ENCODE assay signal across 20 cellular contexts in genomic region chr9:133304158-133304470, GRCh38. TPM values are rescaled to one million over a fixed set of nuclear protein-coding genes. Genes with fewer than 3 reads are reported as not detected.
DNase-seq lines count a peak whose midpoint lies in the region; ATAC-seq and TF ChIP-seq lines count a peak whose summit lies in the region.
"Had no signal": no experiment of that assay in that cellular context is flagged by ENCODE, and none has a peak within 500 bp of the region (broad histone marks: within the 10 kb centered on the region; RNA-seq: fewer than 3 reads in every experiment).

No MANE protein-coding gene starts in this region.

- no peaks in the 10 kb centered on the region for H3K36me3 ChIP-seq in neuronal stem cell (replicated peaks in 1 of 2; ENCODE audit: control insufficient read depth in 2 of 2, insufficient read depth in 2 of 2, low read length in 2 of 2)

- DNase-seq in activated CD8-positive, alpha-beta memory T cell treated with anti-CD3 and anti-CD28 coated beads for 24 hours: peak; percentile 40
- no peak for DNase-seq in activated CD8-positive, alpha-beta memory T cell treated with anti-CD3 and anti-CD28 coated beads, Interleukin-2, amount 50 U/mL, for 48 hours
- DNase-seq in neuronal stem cell (ENCODE audit: low spot score): no peak
- peak; percentile 44 for DNase-seq in ureter (ENCODE audit: low spot score)
- no peak for DNase-seq in middle frontal gyrus (ENCODE audit: extremely low spot score, low spot score)
- no peak for DNase-seq in H9
- DNase-seq: AML-193, GDM1, GOT3, H7 had no signal

- H3K9ac ChIP-seq in neuronal stem cell (ENCODE audit: low read depth, low read length, poor library complexity): no peak overlapping the region
- no peak overlapping the region for H3K9ac ChIP-seq in H9 (ENCODE audit: extremely low read depth, insufficient read length, low read length)

- H3K4ac ChIP-seq in neuronal stem cell (ENCODE audit: low read length) (no peak overlapping the region), H9 (ENCODE audit: low read depth, low read length) (no peak overlapping the region)

- no peak overlapping the region; a peak in 1 of 7 replicates for H3K27ac Mint-ChIP-seq in H9
- H3K27ac Mint-ChIP-seq: CD4-positive, alpha-beta T cell had no signal

- ATAC-seq in esophagus mucosa (peak; percentile 10), GM21526 (IDR thresholded peaks at IDR 0.05; ENCODE audit: low FRiP score, unreplicated experiment) (no peak)
- ATAC-seq: A549, HepG2 had no signal

- H4K5ac ChIP-seq in H9 (ENCODE audit: insufficient read length, low read depth, low read length): no peak overlapping the region

- H3K18ac ChIP-seq in neuronal stem cell (ENCODE audit: low read length) (no peak overlapping the region), H9 (ENCODE audit: insufficient read length, low read depth, low read length) (no peak overlapping the region)

- no peaks in the 10 kb centered on the region for H3K23me2 ChIP-seq in H9 (ENCODE audit: insufficient read length, low read depth, low read length, poor library complexity, severe bottlenecking)

- H3K56ac ChIP-seq in H9 (ENCODE audit: insufficient read length, low read depth, low read length): no peak overlapping the region

- H2AFZ ChIP-seq in neuronal stem cell (ENCODE audit: low read length) (peak overlapping the region; percentile 49), H9 (ENCODE audit: low read length) (no peak overlapping the region)

- H4K91ac ChIP-seq in neuronal stem cell (ENCODE audit: low read depth, low read length, poor library complexity) (no peak overlapping the region), H9 (ENCODE audit: insufficient read length, low read depth, low read length) (no peak overlapping the region)

- H3K36me3 Mint-ChIP-seq in H9 (ENCODE audit: insufficient read depth in 1 of 3, low read depth in 3 of 3): peaks cover under 1% of the 10 kb centered on the region in 3 experiments; a peak in 1 of 7 replicates

- no peak overlapping the region for H2BK12ac ChIP-seq in neuronal stem cell (ENCODE audit: low read length)
- no peak overlapping the region for H2BK12ac ChIP-seq in H9 (ENCODE audit: insufficient read length, low read depth, low read length)

- no peak for TF ChIP-seq CTCF in H9 (conservative IDR thresholded peaks at IDR 0.05)

- H3K27ac ChIP-seq in neuronal stem cell (replicated peaks; ENCODE audit: low read length): no peak overlapping the region
- H3K27ac ChIP-seq in H9 (ENCODE audit: insufficient read length, low read depth, low read length): no peak overlapping the region
- H3K27ac ChIP-seq: 22Rv1, A549, C4-2B had no signal

- peaks cover 0 to 1% of the 10 kb centered on the region in 2 donors for H3K4me1 ChIP-seq in neuronal stem cell (ENCODE audit: control insufficient read depth in 2 of 2, insufficient read depth in 1 of 2, low read depth in 1 of 2, low read length in 2 of 2)
- H3K4me1 ChIP-seq in H9 (ENCODE audit: insufficient read depth, low read length): no peaks in the 10 kb centered on the region
- H3K4me1 ChIP-seq: A549, Caco-2 had no signal

- H4K8ac ChIP-seq in neuronal stem cell (ENCODE audit: low read depth, low read length): no peak overlapping the region
- H4K8ac ChIP-seq in H9 (replicated peaks; ENCODE audit: insufficient read length, low read depth, low read length): no peak overlapping the region

- H3K4me3 ChIP-seq in neuronal stem cell (ENCODE audit: low read length in 2 of 2): no peak overlapping the region
- H3K4me3 ChIP-seq: A549 had no signal

- no peak overlapping the region for H2BK5ac ChIP-seq in neuronal stem cell (ENCODE audit: low read length)
- no peak overlapping the region for H2BK5ac ChIP-seq in H9 (ENCODE audit: insufficient read length, low read length)

- H3K27me3 ChIP-seq in neuronal stem cell (ENCODE audit: control insufficient read depth in 3 of 3, insufficient read depth in 3 of 3, low read depth in 1 of 3, low read length in 3 of 3) (peaks cover 0 to 21% (median 2%) of the 10 kb centered on the region in 3 experiments), H9 (ENCODE audit: insufficient read depth, low read length) (no peaks in the 10 kb centered on the region)

- H3K4me1 Mint-ChIP-seq in H9: peaks cover 0 to 3% of the 10 kb centered on the region in 2 experiments; a peak in 1 of 4 replicates

- peaks cover 0 to 3% of the 10 kb centered on the region in 2 donors for H3K9me3 ChIP-seq in neuronal stem cell (replicated peaks in 1 of 2; ENCODE audit: control insufficient read depth in 2 of 2, insufficient read depth in 1 of 2, low read depth in 1 of 2, low read length in 2 of 2)
- H3K9me3 ChIP-seq in H9 (ENCODE audit: control insufficient read depth, low read depth, low read length): no peaks in the 10 kb centered on the region

- H3K4me2 ChIP-seq in neuronal stem cell (ENCODE audit: insufficient read depth, low read length, poor library complexity, severe bottlenecking) (no peak overlapping the region), H9 (ENCODE audit: insufficient read depth, insufficient read length, low read length) (no peak overlapping the region)
- H3K4me2 ChIP-seq: A549 had no signal

- no peak overlapping the region for H2BK20ac ChIP-seq in H9 (ENCODE audit: low read depth, low read length, poor library complexity, severe bottlenecking)

- H4K20me1 ChIP-seq in H9 (ENCODE audit: control insufficient read depth, insufficient read depth, insufficient read length): no peaks in the 10 kb centered on the region

- H3K79me1 ChIP-seq in neuronal stem cell (ENCODE audit: low read depth, low read length) (no peaks in the 10 kb centered on the region), H9 (ENCODE audit: insufficient read depth, low read depth, low read length, poor library complexity, severe bottlenecking) (no peaks in the 10 kb centered on the region)

- no peak overlapping the region for H2AK5ac ChIP-seq in neuronal stem cell (ENCODE audit: low read depth, low read length)
- no peak overlapping the region for H2AK5ac ChIP-seq in H9 (ENCODE audit: insufficient read length, low read length)

- H3K4me3 Mint-ChIP-seq in H9: no peak overlapping the region
- H3K4me3 Mint-ChIP-seq: CD4-positive, alpha-beta T cell had no signal

- no peak overlapping the region for H3K14ac ChIP-seq in neuronal stem cell (ENCODE audit: low read length)
- no peak overlapping the region for H3K14ac ChIP-seq in H9 (ENCODE audit: insufficient read depth, low read length)

- H3K23ac ChIP-seq in neuronal stem cell (ENCODE audit: low read depth, low read length, poor library complexity) (no peak overlapping the region), H9 (ENCODE audit: insufficient read length, low read depth, low read length) (no peak overlapping the region)

- no CpG with 5 or more reads among the region's 13 CpGs for WGBS in neuronal stem cell (ENCODE audit: extremely low coverage in 2 of 2, insufficient read length in 2 of 2, insufficient replicate concordance in 1 of 2), 2 donors
- no CpG with 5 or more reads among the region's 13 CpGs for WGBS in H9 (ENCODE audit: extremely low coverage, insufficient read length, low lambda C conversion rate)

- no peak overlapping the region for H3T11ph ChIP-seq in H9 (ENCODE audit: low read length)

- no peak overlapping the region for H2BK120ac ChIP-seq in neuronal stem cell (ENCODE audit: low read depth, low read length)
- H2BK120ac ChIP-seq in H9 (ENCODE audit: low read depth, low read length, poor library complexity, severe bottlenecking): no peak overlapping the region

- peaks cover 44% of the 10 kb centered on the region for H3K27me3 Mint-ChIP-seq in H9 (ENCODE audit: low read depth)
- H3K27me3 Mint-ChIP-seq: CD4-positive, alpha-beta T cell had no signal

- peaks cover 1 to 5% of the 10 kb centered on the region in 2 experiments for H3K9me3 Mint-ChIP-seq in H9
- H3K9me3 Mint-ChIP-seq: CD4-positive, alpha-beta T cell had no signal

- H2BK15ac ChIP-seq in neuronal stem cell (ENCODE audit: low read length) (no peak overlapping the region), H9 (ENCODE audit: low read depth, low read length) (no peak overlapping the region)

- H3K79me2 ChIP-seq in H9 (ENCODE audit: insufficient read depth, low read length): no peaks in the 10 kb centered on the region

RNA-seq across cellular contexts. Expression of gene ABO, which starts 29.1 kb away (rescaled TPM):
- total RNA-seq in esophagus mucosa (7.3 TPM), ureter (25.4 TPM), H9 (2021) (0.31 and 0.37 TPM in 2 replicates)
- 0.06 TPM for polyA plus RNA-seq in neuronal stem cell (2013, experiment 1 of 2)
- polyA plus RNA-seq in neuronal stem cell (2013, experiment 2 of 2): 0.03 TPM
- total RNA-seq: Caco-2, Daoy, H7, HepG2 had no signal
- polyA plus RNA-seq: A549, BJ, HepG2 had no signal

RNA-seq across cellular contexts. Expression of gene SURF6, which starts 31.9 kb away (rescaled TPM):
- 9.9 TPM for total RNA-seq in esophagus mucosa
- 11.6 TPM for polyA plus RNA-seq in neuronal stem cell (2013, experiment 1 of 2)
- 11.5 TPM for polyA plus RNA-seq in neuronal stem cell (2013, experiment 2 of 2)
- 19.6 TPM for total RNA-seq in ureter
- 55.1 and 56.3 TPM in 2 replicates for total RNA-seq in H9 (2021)

RNA-seq across cellular contexts. Expression of gene MED22, which starts 43.8 kb away (rescaled TPM):
- total RNA-seq in esophagus mucosa (10.8 TPM), ureter (31.2 TPM), H9 (2021) (60.1 and 63.7 TPM in 2 replicates)
- polyA plus RNA-seq in neuronal stem cell (2013, experiment 1 of 2): 34.2 TPM
- polyA plus RNA-seq in neuronal stem cell (2013, experiment 2 of 2): 35.9 TPM

RNA-seq across cellular contexts. Expression of gene RPL7A, which starts 43.9 kb away (rescaled TPM):
- total RNA-seq in esophagus mucosa (2,377 TPM), ureter (2,501 TPM), H9 (2021) (2,874 and 2,895 TPM in 2 replicates)
- 3,338 TPM for polyA plus RNA-seq in neuronal stem cell (2013, experiment 1 of 2)
- polyA plus RNA-seq in neuronal stem cell (2013, experiment 2 of 2): 3,301 TPM

RNA-seq across cellular contexts. Expression of gene SURF1, which starts 52.2 kb away (rescaled TPM):
- total RNA-seq in esophagus mucosa: 25.4 TPM
- 34.2 TPM for polyA plus RNA-seq in neuronal stem cell (2013, experiment 1 of 2)
- polyA plus RNA-seq in neuronal stem cell (2013, experiment 2 of 2): 33.7 TPM
- total RNA-seq in ureter: 42.2 TPM
- 43.3 and 46.8 TPM in 2 replicates for total RNA-seq in H9 (2021)

Comparison
In these comparisons a context has a peak if more than half of its experiments do, and no peak if none do; other contexts are left out.
1. DNase-seq: peak in activated CD8-positive, alpha-beta memory T cell treated with anti-CD3 and anti-CD28 coated beads for 24 hours (single experiment) and ureter (single experiment); none in activated CD8-positive, alpha-beta memory T cell treated with anti-CD3 and anti-CD28 coated beads, Interleukin-2, amount 50 U/mL, for 48 hours (single experiment), neuronal stem cell (single experiment), middle frontal gyrus (single experiment) and H9 (single experiment).